ENCODE assay signal across 24 cellular contexts in the genomic region with DNA sequence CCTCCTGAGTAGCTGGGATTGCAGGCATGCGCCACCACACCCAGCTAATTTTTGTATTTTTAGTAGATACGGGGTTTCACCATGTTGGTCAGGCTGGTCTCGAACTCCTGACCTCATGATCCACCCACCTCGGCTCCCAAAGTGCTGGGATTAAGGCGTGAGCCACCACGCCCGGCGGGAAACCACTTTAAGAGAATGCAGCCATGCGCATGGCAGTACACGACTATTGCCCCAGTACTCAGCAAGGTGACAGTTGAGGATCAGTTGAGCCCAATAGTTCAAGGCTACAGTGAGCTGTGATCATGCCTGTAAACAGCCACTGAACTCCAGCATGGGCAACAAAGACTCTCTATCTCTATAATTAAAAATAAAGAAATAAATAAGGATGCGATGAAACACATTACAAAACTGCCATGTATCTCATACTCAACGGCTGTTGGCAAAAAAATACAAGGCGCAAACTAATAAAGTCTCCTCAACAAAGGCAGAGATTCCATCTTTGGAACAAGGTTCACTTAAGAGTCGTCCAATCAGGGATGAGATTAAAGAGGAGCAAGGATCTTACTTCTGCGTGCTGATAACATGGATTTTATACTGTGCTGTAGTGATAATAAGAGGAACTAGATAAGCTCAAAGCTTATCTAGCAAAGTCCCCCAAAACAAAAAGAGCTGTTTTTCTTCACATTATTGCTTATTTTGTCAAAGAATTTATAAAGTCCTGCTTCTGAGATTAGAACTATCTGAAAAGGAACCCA.
"Had no signal": no experiment of that assay in that cellular context is flagged by ENCODE, and none has a peak within 500 bp of the region (broad histone marks: within the 10 kb centered on the region; RNA-seq: fewer than 3 reads in every experiment).

No MANE protein-coding gene starts in this region.

- H3K4me1 ChIP-seq: right atrium auricular region had no signal

- H3K27me3 Mint-ChIP-seq: activated CD8-positive, alpha-beta memory T cell treated with anti-CD3 and anti-CD28 coated beads, Interleukin-2, amount 10 ng/mL, durations not matched to agents 7 days and 5 days; activated naive CD8-positive, alpha-beta T cell; stimulated activated naive CD8-positive, alpha-beta T cell treated with anti-CD3 and anti-CD28 coated beads, Interleukin-15, Interleukin-2, amounts not matched to agents 100 ng/mL and 50 ng/mL, for 24 hours had no signal

- H3K9me3 Mint-ChIP-seq: nephron; stimulated activated naive CD8-positive, alpha-beta T cell treated with anti-CD3 and anti-CD28 coated beads, Interleukin-15, Interleukin-2, amounts not matched to agents 100 ng/mL and 50 ng/mL, for 24 hours had no signal

- H3K4me3 Mint-ChIP-seq: activated CD8-positive, alpha-beta memory T cell treated with anti-CD3 and anti-CD28 coated beads, Interleukin-2, amount 10 ng/mL, durations not matched to agents 7 days and 5 days; activated naive CD8-positive, alpha-beta T cell; nephron; stimulated activated naive CD8-positive, alpha-beta T cell treated with anti-CD3 and anti-CD28 coated beads, Interleukin-15, Interleukin-2, amounts not matched to agents 100 ng/mL and 50 ng/mL, for 24 hours had no signal

- H3K27ac Mint-ChIP-seq: activated CD8-positive, alpha-beta memory T cell treated with anti-CD3 and anti-CD28 coated beads, Interleukin-2, amount 10 ng/mL, durations not matched to agents 7 days and 5 days; nephron; stimulated activated naive CD8-positive, alpha-beta T cell treated with anti-CD3 and anti-CD28 coated beads, Interleukin-15, Interleukin-2, amounts not matched to agents 100 ng/mL and 50 ng/mL, for 24 hours had no signal

- H3K36me3 Mint-ChIP-seq: activated naive CD8-positive, alpha-beta T cell had no signal

- H3K27me3 ChIP-seq: adrenal gland, ascending aorta, brain microvascular endothelial cell, esophagus squamous epithelium, gastrocnemius medialis, left lung, pancreas, right atrium auricular region, thyroid gland, upper lobe of right lung had no signal

- ATAC-seq: activated CD8-positive, alpha-beta memory T cell treated with anti-CD3 and anti-CD28 coated beads, Interleukin-2, amount 10 ng/mL, durations not matched to agents 7 days and 5 days; gastrocnemius medialis; left lung; pancreas; psoas muscle; upper lobe of right lung had no signal

- FAIRE-seq: pancreas had no signal

- H3K9me3 ChIP-seq: adrenal gland, ascending aorta, esophagus squamous epithelium, gastrocnemius medialis, left lung, pancreas, psoas muscle, right atrium auricular region, thyroid gland, upper lobe of right lung had no signal

- H3K27ac ChIP-seq: adrenal gland, ascending aorta, brain microvascular endothelial cell, esophagus squamous epithelium, gastrocnemius medialis, left lung, pancreas, psoas muscle, right atrium auricular region, thyroid gland, upper lobe of right lung had no signal

- H3K4me3 ChIP-seq: adrenal gland, ascending aorta, esophagus squamous epithelium, gastrocnemius medialis, left lung, lung, pancreas, psoas muscle, right atrium auricular region, thyroid gland, upper lobe of right lung had no signal

- DNase-seq: activated CD8-positive, alpha-beta memory T cell treated with anti-CD3 and anti-CD28 coated beads, Interleukin-2, amount 10 ng/mL, durations not matched to agents 7 days and 5 days; activated gamma-delta T cell treated with Interleukin-2 at 50 U/mL for 16 hours; adrenal gland; brain microvascular endothelial cell; caudate nucleus; effector memory CD4-positive, alpha-beta T cell; esophagus squamous epithelium; gastrocnemius medialis; hippocampal formation; kidney glomerular epithelial cell; left lung; pancreas; psoas muscle; stimulated activated CD4-positive, alpha-beta T cell treated with anti-CD3 and anti-CD28 coated beads, Interleukin-12 subunit alpha, Interleukin-12 subunit beta, amount 100 ng/mL, for 4 hours; substantia nigra; T-helper 2 cell; thyroid gland; upper lobe of right lung had no signal
